ENCODE assay signal across 17 cellular contexts in the genomic region with DNA sequence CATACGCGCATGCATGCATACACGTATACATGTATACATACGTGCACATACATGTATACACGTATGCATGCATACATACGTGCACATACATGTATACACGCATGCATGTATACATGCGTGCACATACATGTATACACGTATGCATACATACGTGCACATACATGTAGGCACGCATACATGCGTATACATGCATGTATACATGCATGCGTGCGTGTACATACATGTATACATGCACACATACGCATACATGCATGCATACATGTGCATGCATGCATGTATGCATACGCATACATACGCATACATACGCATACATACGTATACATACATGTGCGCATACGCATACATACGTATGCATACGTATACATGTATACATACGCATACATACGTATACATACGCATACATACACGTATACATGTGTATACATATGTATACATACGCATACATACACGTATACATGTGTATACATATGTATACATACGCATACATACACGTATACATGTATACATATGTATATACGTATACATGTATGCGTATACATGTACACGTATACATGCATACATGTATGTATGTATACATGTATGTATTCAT.
"Had no signal": no experiment of that assay in that cellular context is flagged by ENCODE, and none has a peak within 500 bp of the region (broad histone marks: within the 10 kb centered on the region; RNA-seq: fewer than 3 reads in every experiment).

No MANE protein-coding gene starts in this region.

- H3K9me3 ChIP-seq: neutrophil, ovary had no signal

- FAIRE-seq: endometrium had no signal

- DNase-seq: activated CD4-positive, alpha-beta T cell treated with anti-CD3 and anti-CD28 coated beads for 1 hour; activated CD4-positive, alpha-beta T cell treated with anti-CD3 and anti-CD28 coated beads, Interleukin-2, amount 50 U/mL, for 1 hour; activated naive CD4-positive, alpha-beta T cell treated with anti-CD3 and anti-CD28 coated beads for 36 hours; activated T-cell treated with anti-CD3 and anti-CD28 coated beads, Interleukin-2, amount 50 U/mL, for 48 hours; foreskin keratinocyte; immature natural killer cell; natural killer cell; ovary; right cardiac atrium; stimulated activated CD4-positive, alpha-beta T cell treated with anti-CD3 and anti-CD28 coated beads, Interleukin-12 subunit alpha, Interleukin-12 subunit beta, amount 100 ng/mL, for 4 hours; T-cell; tibial artery; WERI-Rb-1 had no signal

- H3K4me1 ChIP-seq: foreskin keratinocyte had no signal

- H3K4me3 ChIP-seq: lung, ovary, tibial artery had no signal

- ATAC-seq: foreskin keratinocyte, left lobe of liver, right cardiac atrium, T-cell had no signal

- H3K27ac ChIP-seq: foreskin keratinocyte, neutrophil, ovary, WERI-Rb-1 had no signal

- H3K27me3 ChIP-seq: foreskin keratinocyte, neutrophil, ovary, tibial artery had no signal

- H3K36me3 ChIP-seq: neutrophil, ovary, tibial artery, WERI-Rb-1 had no signal
